8 cellular contexts compared by ENCODE assay signal in genomic region chr20:52150440-52151258, GRCh38. TPM values are rescaled to one million over a fixed set of nuclear protein-coding genes. Genes with fewer than 3 reads are reported as not detected.
DNase-seq lines count a peak whose midpoint lies in the region; ATAC-seq and TF ChIP-seq lines count a peak whose summit lies in the region.

No MANE protein-coding gene starts in this region.

- no peak for TF ChIP-seq POLR2A in breast epithelium (IDR thresholded peaks at IDR 0.05)

- no peaks in the 10 kb centered on the region for H3K9me3 ChIP-seq in breast epithelium
- no peaks in the 10 kb centered on the region for H3K9me3 ChIP-seq in left lung

- TF ChIP-seq CTCF in breast epithelium (IDR thresholded peaks at IDR 0.05) (peak in 2 of 3 donors; percentile 47 to 55), left lung (IDR thresholded peaks at IDR 0.05) (peak; percentile 48 to 76)

- H3K4me1 ChIP-seq in breast epithelium (no peaks in the 10 kb centered on the region), left lung (no peaks in the 10 kb centered on the region)

- intact Hi-C loops in breast epithelium (cut with DNase I; ENCODE audit: low total_unique reads): no loop called here
- intact Hi-C loops in left lung (cut with DNase I): no loop called here

- no peak overlapping the region for H3K4me3 ChIP-seq in breast epithelium
- no peak overlapping the region for H3K4me3 ChIP-seq in left lung

- H3K27ac ChIP-seq in breast epithelium (no peak overlapping the region), left lung (no peak overlapping the region)

- H3K36me3 ChIP-seq in breast epithelium: peaks cover 3% of the 10 kb centered on the region
- H3K36me3 ChIP-seq in left lung: peaks cover 0 to 27% of the 10 kb centered on the region in 2 donors

- DNase-seq in activated gamma-delta T cell treated with Interleukin-2 at 50 U/mL for 16 hours (peak; percentile 24), activated gamma-delta T cell (lab: John Stamatoyannopoulos, UW) (no peak), NCI-H82 (lab: John Stamatoyannopoulos, UW) (peak; percentile 66), breast epithelium (ENCODE audit: low spot score in 2 of 2) (no peak), left lung (no peak)

- H3K27me3 ChIP-seq in breast epithelium (no peaks in the 10 kb centered on the region), left lung (no peaks in the 10 kb centered on the region)

- peak; percentile 49 for ATAC-seq in HG02798 (IDR thresholded peaks at IDR 0.05; ENCODE audit: poor library complexity, unreplicated experiment)
- peak; percentile 76 for ATAC-seq in left lung
- ATAC-seq in GM19328 (IDR thresholded peaks at IDR 0.05; ENCODE audit: unreplicated experiment): no peak
- ATAC-seq in HG03108 (IDR thresholded peaks at IDR 0.05; ENCODE audit: unreplicated experiment): no peak

RNA-seq across cellular contexts. Expression of gene ZFP64, which starts 40.9 kb away (rescaled TPM):
- 10 to 100 TPM in 2 of 3 donors, 1 to 10 TPM in 1; 8.5 to 13.0 (median 11.5) TPM for total RNA-seq in breast epithelium
- 10 to 100 TPM; 10.8 to 11.5 TPM for total RNA-seq in left lung

Comparison
In these comparisons a context has a peak if more than half of its experiments do, and no peak if none do; other contexts are left out.
1. DNase-seq: peak in activated gamma-delta T cell treated with Interleukin-2 at 50 U/mL for 16 hours (single experiment) and NCI-H82 (single experiment); none in activated gamma-delta T cell (single experiment), breast epithelium (0 of 2) and left lung (0 of 2).
2. ATAC-seq: peak in HG02798 (single experiment) and left lung (single experiment); none in GM19328 (single experiment) and HG03108 (single experiment).